Comparison of ENCODE assay signal across 13 cellular contexts in genomic region chr12:100717733-100718067, GRCh38.
DNase-seq lines count a peak whose midpoint lies in the region; ATAC-seq and TF ChIP-seq lines count a peak whose summit lies in the region.
"Had no signal": no experiment of that assay in that cellular context is flagged by ENCODE, and none has a peak within 500 bp of the region (broad histone marks: within the 10 kb centered on the region; RNA-seq: fewer than 3 reads in every experiment).

No MANE protein-coding gene starts in this region.

- H3K79me2 ChIP-seq in neural cell (replicated peaks; ENCODE audit: insufficient read depth, low read length): no peaks in the 10 kb centered on the region

- no peak for TF ChIP-seq RAD21 in neural cell (conservative IDR thresholded peaks at IDR 0.05)

- peaks cover 30% of the 10 kb centered on the region for H3K4me1 ChIP-seq in HUES48 (ENCODE audit: control insufficient read depth, insufficient read depth, low read length)

- no peaks in the 10 kb centered on the region for H3K36me3 ChIP-seq in HUES48 (ENCODE audit: control insufficient read depth, insufficient read depth, low read length)
- no peaks in the 10 kb centered on the region for H3K36me3 ChIP-seq in neural cell (ENCODE audit: insufficient read depth, low read length)

- no peaks in the 10 kb centered on the region for H3K9me2 ChIP-seq in neural cell (ENCODE audit: insufficient read depth, low read length)

- H3K9me3 ChIP-seq in HUES48 (ENCODE audit: control insufficient read depth, insufficient read depth, low read length): no peaks in the 10 kb centered on the region
- no peaks in the 10 kb centered on the region for H3K9me3 ChIP-seq in neural cell (ENCODE audit: low read length)

- no peak overlapping the region for H3K27ac Mint-ChIP-seq in activated T-cell treated with anti-CD3 and anti-CD28 coated beads, Interleukin-2, amount 50 U/mL, for 72 hours
- H3K27ac Mint-ChIP-seq: activated naive CD4-positive, alpha-beta T cell treated with anti-CD3 and anti-CD28 coated beads, Interleukin-2, amount 10 ng/mL, durations not matched to agents 7 days and 5 days had no signal

- peaks cover 45% of the 10 kb centered on the region for H3K27me3 ChIP-seq in HUES48 (ENCODE audit: control insufficient read depth, insufficient read depth, low read length)
- H3K27me3 ChIP-seq in neural cell (ENCODE audit: insufficient read depth, low read depth, low read length): peaks cover 48% of the 10 kb centered on the region

- H3K4me3 ChIP-seq in HUES48 (ENCODE audit: low read depth, low read length) (peak overlapping the region; percentile 53), epithelial cell of esophagus (ENCODE audit: low read length) (peak overlapping the region; percentile 45), neural cell (ENCODE audit: low read length) (peak overlapping the region; percentile 66)

- H3K9ac ChIP-seq in HUES48 (ENCODE audit: low read depth, low read length) (no peak overlapping the region), neural cell (ENCODE audit: low read length) (no peak overlapping the region)

- H3K4me1 Mint-ChIP-seq in activated T-cell treated with anti-CD3 and anti-CD28 coated beads, Interleukin-2, amount 50 U/mL, for 72 hours (ENCODE audit: low read depth): no peaks in the 10 kb centered on the region
- H3K4me1 Mint-ChIP-seq: activated naive CD4-positive, alpha-beta T cell treated with anti-CD3 and anti-CD28 coated beads, Interleukin-2, amount 10 ng/mL, durations not matched to agents 7 days and 5 days had no signal

- H3K27me3 Mint-ChIP-seq in activated T-cell treated with anti-CD3 and anti-CD28 coated beads, Interleukin-2, amount 50 U/mL, for 72 hours (ENCODE audit: low read depth): peaks cover 45% of the 10 kb centered on the region

- no peak for ATAC-seq in activated T-cell treated with anti-CD3 and anti-CD28 coated beads, Interleukin-2, amount 50 U/mL, for 72 hours (replicated peaks in 1 of 2)

- H3F3A ChIP-seq in neural cell (ENCODE audit: insufficient read depth, low read length, poor library complexity, severe bottlenecking): no peaks in the 10 kb centered on the region

- H2AFZ ChIP-seq in neural cell (ENCODE audit: low read depth, low read length): no peak overlapping the region

- no peak for TF ChIP-seq EP300 in neural cell (conservative IDR thresholded peaks at IDR 0.05; ENCODE audit: poor library complexity, severe bottlenecking)

- H3K27ac ChIP-seq in HUES48 (ENCODE audit: low read depth, low read length) (no peak overlapping the region), neural cell (ENCODE audit: low read length) (no peak overlapping the region)

- no peaks in the 10 kb centered on the region for H3K36me3 Mint-ChIP-seq in activated T-cell treated with anti-CD3 and anti-CD28 coated beads, Interleukin-2, amount 50 U/mL, for 72 hours (ENCODE audit: insufficient read depth in 2 of 2)
- H3K36me3 Mint-ChIP-seq: activated naive CD4-positive, alpha-beta T cell treated with anti-CD3 and anti-CD28 coated beads, Interleukin-2, amount 10 ng/mL, durations not matched to agents 7 days and 5 days had no signal

- H3K9me3 Mint-ChIP-seq in activated T-cell treated with anti-CD3 and anti-CD28 coated beads, Interleukin-2, amount 50 U/mL, for 72 hours: no peaks in the 10 kb centered on the region
- H3K9me3 Mint-ChIP-seq: activated naive CD4-positive, alpha-beta T cell treated with anti-CD3 and anti-CD28 coated beads, Interleukin-2, amount 10 ng/mL, durations not matched to agents 7 days and 5 days had no signal

- no peak overlapping the region for H3K4me3 Mint-ChIP-seq in activated T-cell treated with anti-CD3 and anti-CD28 coated beads, Interleukin-2, amount 50 U/mL, for 72 hours
- H3K4me3 Mint-ChIP-seq: activated naive CD4-positive, alpha-beta T cell treated with anti-CD3 and anti-CD28 coated beads, Interleukin-2, amount 10 ng/mL, durations not matched to agents 7 days and 5 days had no signal

- TF ChIP-seq CTCF in epithelial cell of esophagus (IDR thresholded peaks at IDR 0.05; ENCODE audit: insufficient read depth, low read depth, low read length, missing control alignments): no peak
- no peak for TF ChIP-seq CTCF in neural cell (IDR thresholded peaks at IDR 0.05; ENCODE audit: poor library complexity, severe bottlenecking)

- no peaks in the 10 kb centered on the region for H4K20me1 ChIP-seq in neural cell (ENCODE audit: insufficient read depth)

- DNase-seq in AG08396 (ENCODE audit: low spot score) (peak; percentile 21), epithelial cell of esophagus (ENCODE audit: low read depth) (peak; percentile 13), hepatic stellate cell (ENCODE audit: low spot score) (no peak), NCI-H2029 (lab: John Stamatoyannopoulos, UW) (no peak), superior temporal gyrus (ENCODE audit: extremely low spot score) (no peak)
- no peak for DNase-seq in activated T-cell treated with anti-CD3 and anti-CD28 coated beads, Interleukin-2, amount 50 U/mL, for 72 hours
- DNase-seq: activated CD4-positive, alpha-beta T cell treated with anti-CD3 and anti-CD28 coated beads for 1 hour; activated naive CD4-positive, alpha-beta T cell treated with anti-CD3 and anti-CD28 coated beads, Interleukin-2, amount 10 ng/mL, durations not matched to agents 7 days and 5 days; NCI-H1092; nucleus accumbens; RPMI8226 had no signal

- no peak overlapping the region for H3K4me2 ChIP-seq in neural cell (ENCODE audit: low read length)

TF ChIP-seq in neural cell, 6 proteins besides CTCF, POLR2A, EP300 and RAD21:
- no peak for TF ChIP-seq EZH2 (IDR thresholded peaks at IDR 0.05; ENCODE audit: borderline replicate concordance, insufficient read depth, low read length, poor library complexity, severe bottlenecking)
- no peak for TF ChIP-seq MXI1 (conservative IDR thresholded peaks at IDR 0.05; ENCODE audit: poor library complexity, severe bottlenecking)
- TF ChIP-seq TAF1 (IDR thresholded peaks at IDR 0.05; ENCODE audit: low read depth): no peak

Comparison
In these comparisons a context has a peak if more than half of its experiments do, and no peak if none do; other contexts are left out.
1. DNase-seq: peak in AG08396 (single experiment) and epithelial cell of esophagus (single experiment); none in hepatic stellate cell (single experiment), NCI-H2029 (single experiment), superior temporal gyrus (single experiment) and activated T-cell treated with anti-CD3 and anti-CD28 coated beads, Interleukin-2, amount 50 U/mL, for 72 hours (0 of 2).
2. Peak in every context shown above with its lines, with median percentiles within 50 percentile points of each other: H3K4me3 ChIP-seq.